ENCODE assay signal across 15 cellular contexts in genomic region chr3:47804571-47804970, GRCh38. TPM values are rescaled to one million over a fixed set of nuclear protein-coding genes. Genes with fewer than 3 reads are reported as not detected.
A peak's percentile ranks its signal among the peaks of the same experiment; 100 is the strongest.
DNase-seq lines count a peak whose midpoint lies in the region; ATAC-seq and TF ChIP-seq lines count a peak whose summit lies in the region.
"Had no signal": no experiment of that assay in that cellular context is flagged by ENCODE, and none has a peak within 500 bp of the region (broad histone marks: within the 10 kb centered on the region; RNA-seq: fewer than 3 reads in every experiment).

No MANE protein-coding gene starts in this region.

- H3K4me1 ChIP-seq in hepatocyte (ENCODE audit: insufficient read depth) (peaks cover 14% of the 10 kb centered on the region), testis (peaks cover 14% of the 10 kb centered on the region), foreskin keratinocyte (peaks cover 5% of the 10 kb centered on the region)

- H3K36me3 ChIP-seq in hepatocyte (replicated peaks; ENCODE audit: insufficient read depth, low read depth) (no peaks in the 10 kb centered on the region), testis (ENCODE audit: low read depth, missing control alignments) (no peaks in the 10 kb centered on the region)

- no peak overlapping the region for H2AFZ ChIP-seq in hepatocyte

- peak overlapping the region; percentile 95 for H3K4me2 ChIP-seq in hepatocyte

- no peak overlapping the region for H3K4me3 ChIP-seq in hepatocyte
- no peak overlapping the region for H3K4me3 ChIP-seq in testis

- no peaks in the 10 kb centered on the region for H3K27me3 Mint-ChIP-seq in stimulated activated naive CD8-positive, alpha-beta T cell treated with anti-CD3 and anti-CD28 coated beads, Interleukin-15, Interleukin-2, amounts not matched to agents 100 ng/mL and 50 ng/mL, for 24 hours
- H3K27me3 Mint-ChIP-seq: effector memory CD8-positive, alpha-beta T cell had no signal

- no peak for ATAC-seq in stimulated activated naive CD8-positive, alpha-beta T cell treated with anti-CD3 and anti-CD28 coated beads, Interleukin-15, Interleukin-2, amounts not matched to agents 100 U/mL and 50 U/mL, for 24 hours
- no peak for ATAC-seq in foreskin keratinocyte
- ATAC-seq: effector memory CD8-positive, alpha-beta T cell; left lung had no signal

- peak overlapping the region; percentile 83 for H3K27ac Mint-ChIP-seq in stimulated activated naive CD8-positive, alpha-beta T cell treated with anti-CD3 and anti-CD28 coated beads, Interleukin-15, Interleukin-2, amounts not matched to agents 100 ng/mL and 50 ng/mL, for 24 hours

- H4K20me1 ChIP-seq in hepatocyte (ENCODE audit: insufficient read depth, poor library complexity, severe bottlenecking): no peaks in the 10 kb centered on the region

- TF ChIP-seq CTCF in VCaP (conservative IDR thresholded peaks at IDR 0.05) (no peak), hepatocyte (IDR thresholded peaks at IDR 0.05; ENCODE audit: poor library complexity) (no peak), GM10266 (IDR thresholded peaks at IDR 0.05; ENCODE audit: control insufficient read depth, insufficient read depth, low read depth, missing control alignments) (no peak), testis (IDR thresholded peaks at IDR 0.05) (no peak), foreskin keratinocyte (conservative IDR thresholded peaks at IDR 0.05) (no peak)

- no peak for TF ChIP-seq POLR2A in testis (IDR thresholded peaks at IDR 0.05)

- H3K27ac ChIP-seq in VCaP (peak overlapping the region; percentile 95), hepatocyte (peak overlapping the region; percentile 98), testis (no peak overlapping the region), foreskin keratinocyte (no peak overlapping the region)

- H3K79me2 ChIP-seq in hepatocyte: peaks cover 38% of the 10 kb centered on the region

- H3K9me3 ChIP-seq in hepatocyte (ENCODE audit: low read depth) (no peaks in the 10 kb centered on the region), testis (no peaks in the 10 kb centered on the region)
- H3K9me3 ChIP-seq: left lung had no signal

- no peaks in the 10 kb centered on the region for H3K9me2 ChIP-seq in hepatocyte (replicated peaks; ENCODE audit: insufficient read depth)

- H3K36me3 Mint-ChIP-seq in stimulated activated naive CD8-positive, alpha-beta T cell treated with anti-CD3 and anti-CD28 coated beads, Interleukin-15, Interleukin-2, amounts not matched to agents 100 ng/mL and 50 ng/mL, for 24 hours (ENCODE audit: low read depth): peaks cover 9% of the 10 kb centered on the region

- WGBS in hepatocyte (ENCODE audit: low lambda C conversion rate, missing lambda C conversion rate): 82% methylated on average over 1 of the region's 1 CpG
- 55 to 82% methylated on average over 1 of the region's 1 CpG for WGBS in testis, 2 donors

- H3K4me3 Mint-ChIP-seq in stimulated activated naive CD8-positive, alpha-beta T cell treated with anti-CD3 and anti-CD28 coated beads, Interleukin-15, Interleukin-2, amounts not matched to agents 100 ng/mL and 50 ng/mL, for 24 hours: peak overlapping the region; percentile 91

- peaks cover 27% of the 10 kb centered on the region for H3K4me1 Mint-ChIP-seq in stimulated activated naive CD8-positive, alpha-beta T cell treated with anti-CD3 and anti-CD28 coated beads, Interleukin-15, Interleukin-2, amounts not matched to agents 100 ng/mL and 50 ng/mL, for 24 hours (ENCODE audit: low read depth)

- intact Hi-C loops in testis (cut with DNase I; ENCODE audit: low total_unique reads): no loop called here

- DNase-seq in stimulated activated naive CD8-positive, alpha-beta T cell treated with anti-CD3 and anti-CD28 coated beads, Interleukin-15, Interleukin-2, amounts not matched to agents 100 U/mL and 50 U/mL, for 24 hours: no peak
- DNase-seq in hepatocyte (ENCODE audit: low spot score) (no peak), GM10266 (ENCODE audit: extremely low spot score) (no peak), testis (no peak), NCI-H2227 (lab: John Stamatoyannopoulos, UW; ENCODE audit: unreplicated experiment) (no peak), foreskin keratinocyte (no peak)
- DNase-seq: anterior cingulate cortex; effector memory CD8-positive, alpha-beta T cell; left lung; NCI-H1105 treated with DMSO at 0.1 percent for 48 hours; NCI-H524; SHP77 treated with DMSO at 0.1 percent for 48 hours; stimulated activated CD4-positive, alpha-beta T cell treated with anti-CD3 and anti-CD28 coated beads, Interleukin-15, amount 100 ng/mL, for 24 hours had no signal

- H3K9me3 Mint-ChIP-seq in stimulated activated naive CD8-positive, alpha-beta T cell treated with anti-CD3 and anti-CD28 coated beads, Interleukin-15, Interleukin-2, amounts not matched to agents 100 ng/mL and 50 ng/mL, for 24 hours: no peaks in the 10 kb centered on the region
- H3K9me3 Mint-ChIP-seq: effector memory CD8-positive, alpha-beta T cell had no signal

- no peaks in the 10 kb centered on the region for H3K27me3 ChIP-seq in hepatocyte
- H3K27me3 ChIP-seq in testis: no peaks in the 10 kb centered on the region
- no peaks in the 10 kb centered on the region for H3K27me3 ChIP-seq in foreskin keratinocyte
- H3K27me3 ChIP-seq: left lung had no signal

RNA-seq across cellular contexts. Expression of gene DHX30, which starts 1.6 kb away (rescaled TPM):
- total RNA-seq in hepatocyte: 51.3 and 52.0 TPM in 2 replicates
- 47.8 and 55.8 TPM in 2 replicates for polyA plus RNA-seq in hepatocyte
- 100 to 1,000 TPM; 178 to 187 TPM for total RNA-seq in testis
- 216 TPM for polyA plus RNA-seq in testis (ENCODE audit: insufficient read depth, low read depth, low replicate concordance)
- total RNA-seq in foreskin keratinocyte: 58.9 and 63.2 TPM in 2 replicates
- polyA plus RNA-seq in foreskin keratinocyte: 35.5 and 42.0 TPM in 2 replicates

RNA-seq across cellular contexts. Expression of gene SMARCC1, which starts 22.9 kb away (rescaled TPM):
- total RNA-seq in hepatocyte: 35.6 and 38.2 TPM in 2 replicates
- 35.5 and 43.3 TPM in 2 replicates for polyA plus RNA-seq in hepatocyte
- total RNA-seq in testis: 10 to 100 TPM; 64.4 to 80.1 TPM
- polyA plus RNA-seq in testis (ENCODE audit: insufficient read depth, low read depth, low replicate concordance): 48.1 TPM
- total RNA-seq in foreskin keratinocyte: 59.6 and 62.7 TPM in 2 replicates
- polyA plus RNA-seq in foreskin keratinocyte: 15.9 and 18.8 TPM in 2 replicates

Comparison
In these comparisons a context has a peak if more than half of its experiments do, and no peak if none do; other contexts are left out.
1. H3K27ac ChIP-seq: peak in VCaP (single experiment) and hepatocyte (single experiment); none in testis (0 of 2) and foreskin keratinocyte (single experiment).